Comparison of ENCODE assay signal across 8 cellular contexts in genomic region chr2:25215948-25216679, GRCh38.
A peak's percentile ranks its signal among the peaks of the same experiment; 100 is the strongest.
DNase-seq lines count a peak whose midpoint lies in the region; ATAC-seq lines count a peak whose summit lies in the region.

No MANE protein-coding gene starts in this region.

- peak; percentile 64 to 70 for DNase-seq in activated CD4-positive, alpha-beta T cell treated with anti-CD3 and anti-CD28 coated beads, Interleukin-2, amount 50 U/mL, for 4 hours
- peak; percentile 76 for DNase-seq in effector CD8-positive, alpha-beta T cell (lab: John Stamatoyannopoulos, UW)
- peak; percentile 58 for DNase-seq in midbrain (lab: John Stamatoyannopoulos, UW)
- peak; percentile 86 to 87 for DNase-seq in stimulated activated CD8-positive, alpha-beta memory T cell treated with anti-CD3 and anti-CD28 coated beads, Interleukin-2, amount 100 ng/mL, for 48 hours (ENCODE audit: low read depth in 2 of 2)
- DNase-seq in NCI-H446 (lab: John Stamatoyannopoulos, UW), result no peak
- DNase-seq in inferior parietal cortex (ENCODE audit: extremely low spot score), result no peak

- ATAC-seq in GM18861 (IDR thresholded peaks at IDR 0.05; ENCODE audit: unreplicated experiment) (peak; percentile 51), HG03175 (IDR thresholded peaks at IDR 0.05; ENCODE audit: unreplicated experiment) (peak; percentile 80)

Comparison
In these comparisons a context has a peak if more than half of its experiments do, and no peak if none do; other contexts are left out.
1. DNase-seq: peak in activated CD4-positive, alpha-beta T cell treated with anti-CD3 and anti-CD28 coated beads, Interleukin-2, amount 50 U/mL, for 4 hours (2 of 2), effector CD8-positive, alpha-beta T cell (single experiment), midbrain (single experiment) and stimulated activated CD8-positive, alpha-beta memory T cell treated with anti-CD3 and anti-CD28 coated beads, Interleukin-2, amount 100 ng/mL, for 48 hours (2 of 2); none in NCI-H446 (0 of 2) and inferior parietal cortex (single experiment).